In genomic region chr10:50473756-50474155, GRCh38 we compare ENCODE assay signal across 1 cellular context.
TF ChIP-seq lines count a peak whose summit lies in the region.

No MANE protein-coding gene starts in this region.

TF ChIP-seq in IMR-90, 13 proteins besides CTCF, POLR2A, EP300 and RAD21 (continued from another document):
- no peak for TF ChIP-seq ELK1 (IDR thresholded peaks at IDR 0.05; ENCODE audit: borderline replicate concordance, low read depth, low read length)
- no peak for TF ChIP-seq MAZ (IDR thresholded peaks at IDR 0.05; ENCODE audit: borderline replicate concordance, low read depth, low read length)
- no peak for TF ChIP-seq NFE2L2 (IDR thresholded peaks at IDR 0.05; ENCODE audit: low read depth, low read length)
- TF ChIP-seq BHLHE40 (IDR thresholded peaks at IDR 0.05; ENCODE audit: low read depth, low read length): no peak
- TF ChIP-seq RFX5 (IDR thresholded peaks at IDR 0.05; ENCODE audit: low read depth, low read length): no peak
- TF ChIP-seq RCOR1 (IDR thresholded peaks at IDR 0.05; ENCODE audit: insufficient replicate concordance, low read length): no peak
